In the genomic region with DNA sequence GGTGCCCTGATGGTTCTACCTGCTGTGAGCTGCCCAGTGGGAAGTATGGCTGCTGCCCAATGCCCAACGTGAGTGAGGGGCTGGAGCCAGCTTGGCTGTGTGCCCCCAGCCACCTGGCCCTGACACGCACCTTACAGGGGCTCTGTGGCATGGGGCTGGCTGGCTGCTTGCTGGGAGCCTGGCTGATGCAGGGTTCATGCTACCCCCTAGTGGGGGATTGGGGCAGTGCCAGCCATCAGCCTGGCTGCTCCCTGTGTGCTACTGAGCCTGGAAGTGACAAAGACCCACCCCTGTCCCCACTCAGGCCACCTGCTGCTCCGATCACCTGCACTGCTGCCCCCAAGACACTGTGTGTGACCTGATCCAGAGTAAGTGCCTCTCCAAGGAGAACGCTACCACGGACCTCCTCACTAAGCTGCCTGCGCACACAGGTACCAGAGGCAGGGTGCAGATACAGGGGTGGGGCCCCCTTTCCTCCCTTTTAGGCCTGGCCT, we compare ENCODE assay signal across 8 cellular contexts. TPM values are rescaled to one million over a fixed set of nuclear protein-coding genes. Genes with fewer than 3 reads are reported as not detected.
DNase-seq lines count a peak whose midpoint lies in the region; ATAC-seq lines count a peak whose summit lies in the region.

No MANE protein-coding gene starts in this region.

- H3K4me3 Mint-ChIP-seq in activated CD4-positive, alpha-beta memory T cell treated with anti-CD3 and anti-CD28 coated beads, Interleukin-2, amount 10 ng/mL, durations not matched to agents 7 days and 5 days = no peak overlapping the region

- no peak for ATAC-seq in HG02571 (IDR thresholded peaks at IDR 0.05; ENCODE audit: unreplicated experiment)

- peaks cover 13% of the 10 kb centered on the region for H3K36me3 Mint-ChIP-seq in activated CD4-positive, alpha-beta memory T cell treated with anti-CD3 and anti-CD28 coated beads, Interleukin-2, amount 10 ng/mL, durations not matched to agents 7 days and 5 days (ENCODE audit: low read depth)

- H3K4me1 Mint-ChIP-seq in activated CD4-positive, alpha-beta memory T cell treated with anti-CD3 and anti-CD28 coated beads, Interleukin-2, amount 10 ng/mL, durations not matched to agents 7 days and 5 days = peaks cover 23% of the 10 kb centered on the region

- no peak overlapping the region for H3K27ac ChIP-seq in effector memory CD4-positive, alpha-beta T cell (ENCODE audit: insufficient read depth, low read length, poor library complexity, severe bottlenecking)

- H3K9me3 ChIP-seq in effector memory CD4-positive, alpha-beta T cell (ENCODE audit: control insufficient read depth, low read length) = no peaks in the 10 kb centered on the region

- H3K9me3 Mint-ChIP-seq in activated CD4-positive, alpha-beta memory T cell treated with anti-CD3 and anti-CD28 coated beads, Interleukin-2, amount 10 ng/mL, durations not matched to agents 7 days and 5 days = no peaks in the 10 kb centered on the region

- H3K36me3 ChIP-seq in effector memory CD4-positive, alpha-beta T cell (ENCODE audit: control insufficient read depth, insufficient read depth, low read length) = peaks cover 7% of the 10 kb centered on the region

- H3K4me1 ChIP-seq in effector memory CD4-positive, alpha-beta T cell (ENCODE audit: control insufficient read depth, insufficient read depth, low read length, poor library complexity, severe bottlenecking) = peaks cover 5% of the 10 kb centered on the region

- no peak overlapping the region for H3K4me3 ChIP-seq in effector memory CD4-positive, alpha-beta T cell (ENCODE audit: insufficient read depth, low read depth, low read length, poor library complexity, severe bottlenecking)

- no peak overlapping the region for H3K27ac Mint-ChIP-seq in activated CD4-positive, alpha-beta memory T cell treated with anti-CD3 and anti-CD28 coated beads, Interleukin-2, amount 10 ng/mL, durations not matched to agents 7 days and 5 days

- CTCF ChIA-PET in activated CD4-positive, alpha-beta memory T cell treated with anti-CD3 and anti-CD28 coated beads, Interleukin-2, amount 10 ng/mL, durations not matched to agents 7 days and 5 days (lab: Charles Lee) = interaction anchor here (0.6 to 2.9 kb wide), 9 partner anchors 12 to 1010 kb away, joined by 3 to 11 read pairs (median 3); a partner anchor contains a TSS

- H3K27me3 Mint-ChIP-seq in activated CD4-positive, alpha-beta memory T cell treated with anti-CD3 and anti-CD28 coated beads, Interleukin-2, amount 10 ng/mL, durations not matched to agents 7 days and 5 days = peaks cover 10% of the 10 kb centered on the region

- DNase-seq in NCI-H82 (lab: John Stamatoyannopoulos, UW) (peak; percentile 83), NCI-H82 treated with DMSO at 0.1 percent for 48 hours (lab: John Stamatoyannopoulos, UW; ENCODE audit: unreplicated experiment) (no peak), NCI-H2171 treated with DMSO at 0.1 percent for 48 hours (lab: John Stamatoyannopoulos, UW) (peak; percentile 65), midbrain (lab: John Stamatoyannopoulos, UW) (peak; percentile 62)
- DNase-seq in activated CD4-positive, alpha-beta memory T cell treated with anti-CD3 and anti-CD28 coated beads, Interleukin-2, amount 10 ng/mL, durations not matched to agents 7 days and 5 days = peak; percentile 75
- DNase-seq in effector memory CD4-positive, alpha-beta T cell = peak; percentile 28 to 51 (median 42)
- DNase-seq in stimulated activated CD8-positive, alpha-beta memory T cell treated with anti-CD3 and anti-CD28 coated beads, Interleukin-7, amount 100 ng/mL, for 4 hours (ENCODE audit: low read depth in 2 of 2) = peak; percentile 38 to 56

- POLR2A ChIA-PET in activated CD4-positive, alpha-beta memory T cell treated with anti-CD3 and anti-CD28 coated beads, Interleukin-2, amount 10 ng/mL, durations not matched to agents 7 days and 5 days (lab: Charles Lee) = interaction anchor here (0.9 to 1.3 kb wide), 3 partner anchors 129 to 147 kb away, joined by 3 to 4 read pairs (median 3); no protein-coding TSS in a partner anchor

- no peaks in the 10 kb centered on the region for H3K27me3 ChIP-seq in effector memory CD4-positive, alpha-beta T cell (replicated peaks; ENCODE audit: control insufficient read depth, insufficient read depth, low read length, poor library complexity, severe bottlenecking)

RNA-seq across cellular contexts. Expression of a gene that starts 5.7 kb away (rescaled TPM):
- total RNA-seq in activated CD4-positive, alpha-beta memory T cell treated with anti-CD3 and anti-CD28 coated beads, Interleukin-2, amount 10 ng/mL, durations not matched to agents 7 days and 5 days = 10 to 100 TPM; 87.8 to 98.4 TPM

RNA-seq across cellular contexts. Expression of a gene that starts 12.9 kb away (rescaled TPM):
- under 1 TPM in 1 of 2 experiments, not detected in 1; 0.10 TPM for total RNA-seq in activated CD4-positive, alpha-beta memory T cell treated with anti-CD3 and anti-CD28 coated beads, Interleukin-2, amount 10 ng/mL, durations not matched to agents 7 days and 5 days

RNA-seq across cellular contexts. Expression of a gene that starts 26.2 kb away (rescaled TPM):
- 10 to 100 TPM; 72.6 to 77.0 TPM for total RNA-seq in activated CD4-positive, alpha-beta memory T cell treated with anti-CD3 and anti-CD28 coated beads, Interleukin-2, amount 10 ng/mL, durations not matched to agents 7 days and 5 days

RNA-seq across cellular contexts. Expression of a gene that starts 38.7 kb away (rescaled TPM):
- total RNA-seq in activated CD4-positive, alpha-beta memory T cell treated with anti-CD3 and anti-CD28 coated beads, Interleukin-2, amount 10 ng/mL, durations not matched to agents 7 days and 5 days = under 1 TPM; 0.58 to 0.71 TPM

RNA-seq across cellular contexts. Expression of a gene that starts 42.4 kb away (rescaled TPM):
- under 1 TPM in 1 of 2 experiments, not detected in 1; 0.28 TPM for total RNA-seq in activated CD4-positive, alpha-beta memory T cell treated with anti-CD3 and anti-CD28 coated beads, Interleukin-2, amount 10 ng/mL, durations not matched to agents 7 days and 5 days
